In the genomic region with DNA sequence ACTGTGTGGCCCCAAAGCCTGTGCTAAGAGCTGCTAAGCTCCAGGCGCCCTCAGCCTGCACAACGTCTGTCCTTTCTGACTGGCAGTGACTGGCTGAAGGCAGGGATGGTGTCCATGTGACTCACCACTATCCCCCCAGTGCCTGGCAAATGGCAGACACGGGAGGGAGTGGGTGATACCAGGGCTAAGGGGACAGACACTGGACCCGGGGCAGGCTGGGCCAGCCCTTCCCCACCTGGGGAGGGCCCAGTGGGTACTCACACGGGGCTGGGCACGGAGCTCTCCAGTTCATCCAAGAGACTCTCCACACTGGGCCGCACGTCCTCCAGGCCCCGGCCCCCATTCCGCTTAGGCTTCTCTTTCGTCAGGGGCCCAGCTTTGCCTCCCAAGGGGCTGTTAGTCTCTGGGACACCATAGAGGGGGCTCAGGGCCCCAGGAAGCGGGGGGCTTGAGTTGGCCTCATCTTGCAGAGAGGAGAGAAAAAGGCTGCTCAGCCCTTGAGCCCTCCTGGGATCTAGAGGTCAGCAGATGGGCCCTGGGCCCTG, we compare ENCODE assay signal across 20 cellular contexts. TPM values are rescaled to one million over a fixed set of nuclear protein-coding genes. Genes with fewer than 3 reads are reported as not detected.
A peak's percentile ranks its signal among the peaks of the same experiment; 100 is the strongest.
DNase-seq lines count a peak whose midpoint lies in the region; ATAC-seq, FAIRE-seq and TF ChIP-seq lines count a peak whose summit lies in the region.
"Had no signal": no experiment of that assay in that cellular context is flagged by ENCODE, and none has a peak within 500 bp of the region (broad histone marks: within the 10 kb centered on the region; RNA-seq: fewer than 3 reads in every experiment).

No MANE protein-coding gene starts in this region.

- 98% methylated on average over 8 of the region's 12 CpGs for WGBS in A549 (ENCODE audit: missing lambda C conversion rate)
- WGBS in psoas muscle, 3 donors: 86 to 90% (median 89%) methylated on average over 12 of the region's 12 CpGs

- DNase-seq in A549 (ENCODE audit: low read depth in 1 of 2, low spot score in 1 of 2) (no peak), HFFc6 (no peak), NCI-H1092 treated with DMSO at 0.1 percent for 48 hours (lab: John Stamatoyannopoulos, UW) (no peak), psoas muscle (no peak)
- DNase-seq in central memory CD8-positive, alpha-beta T cell (ENCODE audit: low spot score in 2 of 2): no peak
- DNase-seq in natural killer cell treated with Interleukin-12 subunit alpha and Interleukin-12 subunit beta and Interleukin-15 and Interleukin-18, amount 100 ng/mL, for 72 hours (ENCODE audit: low spot score): no peak
- no peak for DNase-seq in activated CD4-positive, alpha-beta T cell treated with anti-CD3 and anti-CD28 coated beads, Interleukin-2, amount 10 ng/mL, durations not matched to agents 24 days and 14 days
- DNase-seq: CD4-positive, alpha-beta memory T cell; GF-D8; MV-4-11; NCI-H1417; NCI-H187 treated with DMSO at 0.1 percent for 48 hours; NCI-H226; NCI-H524; SJCRH30 had no signal

- H3K9me3 Mint-ChIP-seq in HFFc6: no peaks in the 10 kb centered on the region
- no peaks in the 10 kb centered on the region for H3K9me3 Mint-ChIP-seq in central memory CD8-positive, alpha-beta T cell
- H3K9me3 Mint-ChIP-seq in natural killer cell treated with Interleukin-12 subunit alpha and Interleukin-12 subunit beta and Interleukin-15 and Interleukin-18, amount 100 ng/mL, for 72 hours: no peaks in the 10 kb centered on the region
- H3K9me3 Mint-ChIP-seq in activated CD4-positive, alpha-beta T cell treated with anti-CD3 and anti-CD28 coated beads, Interleukin-2, amount 10 ng/mL, durations not matched to agents 24 days and 14 days: no peaks in the 10 kb centered on the region

- CTCF ChIA-PET in A549 (lab: Yijun Ruan, JAX): interaction anchor here (6.8 to 18.0 kb wide), 3 partner anchors 7 to 33 kb away, joined by 100 to 1367 read pairs (median 308); a partner anchor contains a TSS

- TF ChIP-seq CTCF in A549 (IDR thresholded peaks at IDR 0.05) (no peak), HFFc6 (IDR thresholded peaks at IDR 0.05) (no peak), psoas muscle (IDR thresholded peaks at IDR 0.05) (no peak)

- H3K4me2 ChIP-seq in A549: no peak overlapping the region
- H3K4me2 ChIP-seq: BLaER1, KMS-11 had no signal

- no peak overlapping the region for H3K27ac ChIP-seq in A549
- no peak overlapping the region for H3K27ac ChIP-seq in psoas muscle
- H3K27ac ChIP-seq: BLaER1, KMS-11, SJCRH30 had no signal

- POLR2A ChIA-PET in A549 (lab: Yijun Ruan, JAX): interaction anchor here (1.0 to 5.8 kb wide), 2 partner anchors 20 to 22 kb away, joined by 4 to 40 read pairs; a partner anchor contains a TSS

- H3K9me3 ChIP-seq in A549 (no peaks in the 10 kb centered on the region), psoas muscle (no peaks in the 10 kb centered on the region)
- H3K9me3 ChIP-seq: BLaER1, SJCRH30 had no signal

- H3K4me1 ChIP-seq in A549 (peaks cover 31% of the 10 kb centered on the region), psoas muscle (peaks cover 21% of the 10 kb centered on the region)

- H3K4me1 Mint-ChIP-seq in HFFc6 (ENCODE audit: low read depth): peaks cover 31% of the 10 kb centered on the region
- peaks cover 29% of the 10 kb centered on the region for H3K4me1 Mint-ChIP-seq in central memory CD8-positive, alpha-beta T cell
- H3K4me1 Mint-ChIP-seq in natural killer cell treated with Interleukin-12 subunit alpha and Interleukin-12 subunit beta and Interleukin-15 and Interleukin-18, amount 100 ng/mL, for 72 hours (ENCODE audit: low read depth in 2 of 2): peaks cover 30 to 37% of the 10 kb centered on the region in 2 donors
- H3K4me1 Mint-ChIP-seq in activated CD4-positive, alpha-beta T cell treated with anti-CD3 and anti-CD28 coated beads, Interleukin-2, amount 10 ng/mL, durations not matched to agents 24 days and 14 days: peaks cover 17% of the 10 kb centered on the region

- H3K27me3 ChIP-seq in psoas muscle (ENCODE audit: insufficient read depth in 3 of 3, low read length in 2 of 3): no peaks in the 10 kb centered on the region
- H3K27me3 ChIP-seq: BLaER1, SJCRH30 had no signal

- TF ChIP-seq EP300 in A549 (IDR thresholded peaks at IDR 0.05): no peak

- FAIRE-seq in A549 (lab: Jason Lieb, UNC): no peak
- FAIRE-seq: GM12878, GM19239 had no signal

- H3K36me3 ChIP-seq in psoas muscle (ENCODE audit: insufficient read depth in 1 of 2, low read depth in 1 of 2): peaks cover 10 to 76% of the 10 kb centered on the region in 2 donors

- peaks cover 16% of the 10 kb centered on the region for H3K36me3 Mint-ChIP-seq in HFFc6 (ENCODE audit: low read depth)
- H3K36me3 Mint-ChIP-seq in central memory CD8-positive, alpha-beta T cell (ENCODE audit: insufficient read depth): peaks cover 47% of the 10 kb centered on the region
- H3K36me3 Mint-ChIP-seq in natural killer cell treated with Interleukin-12 subunit alpha and Interleukin-12 subunit beta and Interleukin-15 and Interleukin-18, amount 100 ng/mL, for 72 hours: peaks cover 5% of the 10 kb centered on the region
- H3K36me3 Mint-ChIP-seq in activated CD4-positive, alpha-beta T cell treated with anti-CD3 and anti-CD28 coated beads, Interleukin-2, amount 10 ng/mL, durations not matched to agents 24 days and 14 days (ENCODE audit: low read depth): peaks cover 34% of the 10 kb centered on the region

- H3K4me3 ChIP-seq in A549 (no peak overlapping the region), psoas muscle (no peak overlapping the region)
- H3K4me3 ChIP-seq: BLaER1, GM12878, SJCRH30 had no signal

- peak overlapping the region; percentile 51 for H3K27ac Mint-ChIP-seq in HFFc6
- peak overlapping the region; percentile 88 for H3K27ac Mint-ChIP-seq in central memory CD8-positive, alpha-beta T cell (ENCODE audit: low read depth)
- H3K27ac Mint-ChIP-seq in natural killer cell treated with Interleukin-12 subunit alpha and Interleukin-12 subunit beta and Interleukin-15 and Interleukin-18, amount 100 ng/mL, for 72 hours: peak overlapping the region; percentile 62 to 72
- H3K27ac Mint-ChIP-seq in activated CD4-positive, alpha-beta T cell treated with anti-CD3 and anti-CD28 coated beads, Interleukin-2, amount 10 ng/mL, durations not matched to agents 24 days and 14 days: no peak overlapping the region

- H3K4me3 Mint-ChIP-seq in HFFc6: no peak overlapping the region
- no peak overlapping the region for H3K4me3 Mint-ChIP-seq in central memory CD8-positive, alpha-beta T cell
- H3K4me3 Mint-ChIP-seq in natural killer cell treated with Interleukin-12 subunit alpha and Interleukin-12 subunit beta and Interleukin-15 and Interleukin-18, amount 100 ng/mL, for 72 hours: no peak overlapping the region
- no peak overlapping the region for H3K4me3 Mint-ChIP-seq in activated CD4-positive, alpha-beta T cell treated with anti-CD3 and anti-CD28 coated beads, Interleukin-2, amount 10 ng/mL, durations not matched to agents 24 days and 14 days

- intact Hi-C loops in psoas muscle (cut with DNase I): no loop called here
- intact Hi-C loops in activated CD4-positive, alpha-beta T cell treated with anti-CD3 and anti-CD28 coated beads, Interleukin-2, amount 10 ng/mL, durations not matched to agents 24 days and 14 days (cut with micrococcal nuclease): loop anchor here (10.0 kb wide), 1 partner anchor 212 kb away; a partner anchor contains a TSS

- TF ChIP-seq POLR2A in A549 (IDR thresholded peaks at IDR 0.05; ENCODE audit: low read length): no peak

- ATAC-seq in A549 (no peak), GM21390 (IDR thresholded peaks at IDR 0.05; ENCODE audit: unreplicated experiment) (no peak), psoas muscle (no peak)
- no peak for ATAC-seq in central memory CD8-positive, alpha-beta T cell (replicated peaks; ENCODE audit: extremely low read depth, poor library complexity, severe bottlenecking)
- ATAC-seq in natural killer cell treated with Interleukin-12 subunit alpha and Interleukin-12 subunit beta and Interleukin-15 and Interleukin-18, amount 100 ng/mL, for 72 hours: no peak
- ATAC-seq: GM12878 had no signal

- peaks cover 3% of the 10 kb centered on the region for H3K27me3 Mint-ChIP-seq in HFFc6 (ENCODE audit: insufficient read depth)
- H3K27me3 Mint-ChIP-seq in central memory CD8-positive, alpha-beta T cell: no peaks in the 10 kb centered on the region
- no peaks in the 10 kb centered on the region for H3K27me3 Mint-ChIP-seq in natural killer cell treated with Interleukin-12 subunit alpha and Interleukin-12 subunit beta and Interleukin-15 and Interleukin-18, amount 100 ng/mL, for 72 hours
- H3K27me3 Mint-ChIP-seq in activated CD4-positive, alpha-beta T cell treated with anti-CD3 and anti-CD28 coated beads, Interleukin-2, amount 10 ng/mL, durations not matched to agents 24 days and 14 days: no peaks in the 10 kb centered on the region
- H3K27me3 Mint-ChIP-seq: CD4-positive, alpha-beta memory T cell had no signal

- no peak for TF ChIP-seq RAD21 in A549 (conservative IDR thresholded peaks at IDR 0.05 in 1 of 2, IDR thresholded peaks at IDR 0.05 in 1 of 2)

RNA-seq across cellular contexts. Expression of a gene that starts 21.4 kb away (rescaled TPM):
- polyA plus RNA-seq in A549 (2011; rRNA removed): 5,441 and 7,182 TPM in 2 replicates
- polyA plus RNA-seq in A549 (2012; cell fraction: cytosol; rRNA removed): 7,109 and 7,241 TPM in 2 replicates
- polyA plus RNA-seq in A549 (2012; cell fraction: nucleus; rRNA removed): 3,292 and 3,609 TPM in 2 replicates
- polyA plus RNA-seq in A549 (2017; fragmentation: RNase III; extraction: RNeasy Plus Mini Kit Qiagen cat#74134 plus additional on column Dnase treatment): 3,449 to 3,524 TPM (median 3,456 TPM) in 3 replicates
- polyA minus RNA-seq in A549 (2011; rRNA and poly(A)+ RNA removed): 4,371 and 5,632 TPM in 2 replicates
- total RNA-seq in HFFc6 (2021; fragmentation: NEBNext Ultra II Directional; extraction: Animal tissue kit (Norgen Biotek cat#: 25700)): 1,000 to 10,000 TPM; 2,131 to 2,494 (median 2,241) TPM
- total RNA-seq in natural killer cell treated with Interleukin-12 subunit alpha and Interleukin-12 subunit beta and Interleukin-15 and Interleukin-18, amount 100 ng/mL, for 72 hours: 1,000 to 10,000 TPM; 1,757 to 2,186 TPM
- total RNA-seq in psoas muscle: 1,000 to 10,000 TPM in 3 of 4 donors, 100 to 1,000 TPM in 1; 662 to 1,479 (median 1,333) TPM
- polyA plus RNA-seq in psoas muscle: 1,000 to 10,000 TPM; 2,571 to 2,845 (median 2,673) TPM
- 2,659 and 2,699 TPM in 2 replicates for total RNA-seq in activated CD4-positive, alpha-beta T cell treated with anti-CD3 and anti-CD28 coated beads, Interleukin-2, amount 10 ng/mL, durations not matched to agents 24 days and 14 days

RNA-seq across cellular contexts. Expression of a gene that starts 27.8 kb away (rescaled TPM):
- 64.1 and 81.5 TPM in 2 replicates for polyA plus RNA-seq in A549 (2011; rRNA removed)
- polyA plus RNA-seq in A549 (2012; cell fraction: cytosol; rRNA removed): 72.5 and 73.2 TPM in 2 replicates
- polyA plus RNA-seq in A549 (2012; cell fraction: nucleus; rRNA removed): 193 and 238 TPM in 2 replicates
- 43.2 to 50.8 TPM (median 45.8 TPM) in 3 replicates for polyA plus RNA-seq in A549 (2017; fragmentation: RNase III; extraction: RNeasy Plus Mini Kit Qiagen cat#74134 plus additional on column Dnase treatment)
- polyA minus RNA-seq in A549 (2011; rRNA and poly(A)+ RNA removed): 224 and 252 TPM in 2 replicates
- 100 to 1,000 TPM in 1 of 6 experiments, 10 to 100 TPM in 5; 76.5 to 102 (median 83.1) TPM for total RNA-seq in HFFc6 (2021; fragmentation: NEBNext Ultra II Directional; extraction: Animal tissue kit (Norgen Biotek cat#: 25700))
- total RNA-seq in natural killer cell treated with Interleukin-12 subunit alpha and Interleukin-12 subunit beta and Interleukin-15 and Interleukin-18, amount 100 ng/mL, for 72 hours: 100 to 1,000 TPM; 126 to 311 TPM
- 10 to 100 TPM; 63.1 to 80.9 (median 68.6) TPM for total RNA-seq in psoas muscle
- polyA plus RNA-seq in psoas muscle: 10 to 100 TPM; 19.6 to 55.7 (median 43.2) TPM
- total RNA-seq in activated CD4-positive, alpha-beta T cell treated with anti-CD3 and anti-CD28 coated beads, Interleukin-2, amount 10 ng/mL, durations not matched to agents 24 days and 14 days: 169 and 176 TPM in 2 replicates

RNA-seq across cellular contexts. Expression of a gene that starts 43.2 kb away (rescaled TPM):
- polyA plus RNA-seq in A549 (2011; rRNA removed) (40.1 and 62.8 TPM in 2 replicates), A549 (2017; fragmentation: RNase III; extraction: RNeasy Plus Mini Kit Qiagen cat#74134 plus additional on column Dnase treatment) (97.0 to 102 TPM (median 98.6 TPM) in 3 replicates), psoas muscle (100 to 1,000 TPM in 1 of 3 donors, 10 to 100 TPM in 2; 64.7 to 147 (median 96.2) TPM)
- polyA plus RNA-seq in A549 (2012; cell fraction: cytosol; rRNA removed): 67.2 and 97.2 TPM in 2 replicates
- 165 and 170 TPM in 2 replicates for polyA plus RNA-seq in A549 (2012; cell fraction: nucleus; rRNA removed)
- polyA minus RNA-seq in A549 (2011; rRNA and poly(A)+ RNA removed): 44.1 and 64.3 TPM in 2 replicates
- total RNA-seq in HFFc6 (2021; fragmentation: NEBNext Ultra II Directional; extraction: Animal tissue kit (Norgen Biotek cat#: 25700)): 100 to 1,000 TPM; 219 to 290 (median 253) TPM
- total RNA-seq in natural killer cell treated with Interleukin-12 subunit alpha and Interleukin-12 subunit beta and Interleukin-15 and Interleukin-18, amount 100 ng/mL, for 72 hours: 100 to 1,000 TPM; 133 to 160 TPM
- total RNA-seq in psoas muscle: 100 to 1,000 TPM in 2 of 4 donors, 10 to 100 TPM in 2; 67.6 to 166 (median 106) TPM
- total RNA-seq in activated CD4-positive, alpha-beta T cell treated with anti-CD3 and anti-CD28 coated beads, Interleukin-2, amount 10 ng/mL, durations not matched to agents 24 days and 14 days: 48.4 and 51.2 TPM in 2 replicates
